9 cellular contexts compared by ENCODE assay signal in genomic region chr2:119028327-119029174, GRCh38.
A peak's percentile ranks its signal among the peaks of the same experiment; 100 is the strongest.
DNase-seq lines count a peak whose midpoint lies in the region; ATAC-seq, FAIRE-seq and TF ChIP-seq lines count a peak whose summit lies in the region.
"Had no signal": no experiment of that assay in that cellular context is flagged by ENCODE, and none has a peak within 500 bp of the region (broad histone marks: within the 10 kb centered on the region; RNA-seq: fewer than 3 reads in every experiment).

No MANE protein-coding gene starts in this region.

- no peak overlapping the region for H3K27ac ChIP-seq in ovary

- TF ChIP-seq CTCF in bronchial epithelial cell (IDR thresholded peaks at IDR 0.05; ENCODE audit: insufficient read depth, low read length, severe bottlenecking) (peak; percentile 77), ovary (IDR thresholded peaks at IDR 0.05) (peak in 2 of 3 donors; percentile 20 to 25)

- 17 to 29% (median 17%) methylated on average over 13 of the region's 13 CpGs for WGBS in ovary, 3 donors

- H3K36me3 ChIP-seq in bronchial epithelial cell (ENCODE audit: control insufficient read depth, insufficient read depth, low read length) (no peaks in the 10 kb centered on the region), ovary (no peaks in the 10 kb centered on the region)

- intact Hi-C loops in ovary (cut with DNase I), result loop anchor here in 1 of 4 donors (10.0 kb wide), 1 partner anchor 236 kb away; no protein-coding TSS in a partner anchor

- FAIRE-seq in bronchial epithelial cell (lab: Jason Lieb, UNC), result no peak

- H3K4me3 ChIP-seq in bronchial epithelial cell (ENCODE audit: low read depth, low read length) (no peak overlapping the region), ovary (no peak overlapping the region)

- no peaks in the 10 kb centered on the region for H3K9me3 ChIP-seq in ovary

- no peak for ATAC-seq in HG02763 (IDR thresholded peaks at IDR 0.05; ENCODE audit: unreplicated experiment)
- no peak for ATAC-seq in HG03139 (IDR thresholded peaks at IDR 0.05; ENCODE audit: unreplicated experiment)

- no peak for TF ChIP-seq EP300 in ovary (IDR thresholded peaks at IDR 0.05)

- no peaks in the 10 kb centered on the region for H3K27me3 ChIP-seq in bronchial epithelial cell (ENCODE audit: control insufficient read depth, insufficient read depth, low read length)
- no peaks in the 10 kb centered on the region for H3K27me3 ChIP-seq in ovary

- DNase-seq in NCI-H2081 (lab: John Stamatoyannopoulos, UW) (peak; percentile 38 to 61), NCI-H2081 treated with DMSO at 0.1 percent for 48 hours (lab: John Stamatoyannopoulos, UW) (no peak), NCI-H1048 (lab: John Stamatoyannopoulos, UW) (peak; percentile 12), bronchial epithelial cell (ENCODE audit: low read depth) (peak; percentile 44), ovary (peak in 3 of 5 donors; percentile 35 to 44 (median 42)), activated gamma-delta T cell (lab: John Stamatoyannopoulos, UW) (no peak)
- DNase-seq: CD4-positive, CD25-positive, alpha-beta regulatory T cell had no signal

- no peaks in the 10 kb centered on the region for H3K4me1 ChIP-seq in ovary (ENCODE audit: insufficient read depth)

- no peak for TF ChIP-seq POLR2A in ovary (IDR thresholded peaks at IDR 0.05)

Comparison
In these comparisons a context has a peak if more than half of its experiments do, and no peak if none do; other contexts are left out.
1. DNase-seq: peak in NCI-H2081 (2 of 2), NCI-H1048 (single experiment), bronchial epithelial cell (single experiment) and ovary (3 of 5); none in NCI-H2081 treated with DMSO at 0.1 percent for 48 hours (single experiment) and activated gamma-delta T cell (single experiment).